20 cellular contexts compared by ENCODE assay signal in genomic region chr1:52400131-52400530, GRCh38.
"Had no signal": no experiment of that assay in that cellular context is flagged by ENCODE, and none has a peak within 500 bp of the region (broad histone marks: within the 10 kb centered on the region; RNA-seq: fewer than 3 reads in every experiment).

No MANE protein-coding gene starts in this region.

- H3K9me3 ChIP-seq: colonic mucosa, gastrocnemius medialis, heart right ventricle, neutrophil, right atrium auricular region, sigmoid colon, upper lobe of left lung, uterus had no signal

- H3K27ac ChIP-seq: colonic mucosa, dorsolateral prefrontal cortex, gastrocnemius medialis, heart right ventricle, neutrophil, right atrium auricular region, sigmoid colon, skin epidermis, upper lobe of left lung, uterus had no signal

- ATAC-seq: esophagus mucosa; gastrocnemius medialis; heart right ventricle; naive thymus-derived CD4-positive, alpha-beta T cell had no signal

- DNase-seq: colonic mucosa; dorsolateral prefrontal cortex; effector CD8-positive, alpha-beta T cell; gastrocnemius medialis; heart right ventricle; hypothalamus; kidney glomerular epithelial cell; naive thymus-derived CD4-positive, alpha-beta T cell; nephron progenitor cell; posterior cingulate gyrus; sigmoid colon; stimulated activated CD4-positive, alpha-beta T cell treated with anti-CD3 and anti-CD28 coated beads, Interleukin-2, amount 100 ng/mL, for 24 hours; stimulated activated naive CD4-positive, alpha-beta T cell treated with Interleukin-2 at 50 U/mL for 16 hours; upper lobe of left lung; uterus had no signal

- H3K27me3 ChIP-seq: colonic mucosa, dorsolateral prefrontal cortex, gastrocnemius medialis, heart right ventricle, neutrophil, right atrium auricular region, sigmoid colon, upper lobe of left lung, uterus had no signal

- H3K4me1 ChIP-seq: colonic mucosa had no signal

- H3K36me3 ChIP-seq: colonic mucosa, gastrocnemius medialis, right atrium auricular region, sigmoid colon, upper lobe of left lung, uterus had no signal

- H3K4me3 ChIP-seq: colonic mucosa, dorsolateral prefrontal cortex, gastrocnemius medialis, heart right ventricle, right atrium auricular region, sigmoid colon, skin epidermis, upper lobe of left lung, uterus had no signal

- FAIRE-seq: islet of Langerhans had no signal
